27 cellular contexts compared by ENCODE assay signal in the genomic region with DNA sequence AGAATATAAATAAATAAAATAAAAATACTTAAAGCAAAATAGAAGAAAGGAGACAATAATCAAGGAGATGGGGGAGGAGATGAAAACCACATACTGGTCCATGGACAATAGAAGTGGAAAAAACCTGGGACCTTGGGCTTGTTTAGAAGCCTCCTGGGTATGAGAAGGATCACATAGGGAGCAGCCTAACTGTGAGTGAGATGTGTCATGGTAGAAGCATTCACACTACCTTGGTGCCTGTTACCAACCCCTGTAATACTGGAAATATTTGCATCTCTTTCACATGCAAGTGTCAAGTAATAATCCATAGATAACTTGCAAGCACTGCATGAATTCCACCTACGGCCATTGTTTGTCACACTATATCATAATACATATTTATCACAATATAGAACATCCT.
"Had no signal": no experiment of that assay in that cellular context is flagged by ENCODE, and none has a peak within 500 bp of the region (broad histone marks: within the 10 kb centered on the region; RNA-seq: fewer than 3 reads in every experiment).

No MANE protein-coding gene starts in this region.

- ATAC-seq: mucosa of descending colon; naive thymus-derived CD4-positive, alpha-beta T cell; natural killer cell treated with Interleukin-12 subunit alpha and Interleukin-12 subunit beta and Interleukin-15 and Interleukin-18, amount 100 ng/mL, for 72 hours; pancreas; right cardiac atrium; sciatic nerve; stimulated activated naive B cell treated with anti-CD40 and anti-IgM and Interleukin-4, amounts not matched to agents 10 μg/mL and 1 μg/mL and 100 μg/mL, for 72 hours; stimulated activated naive CD8-positive, alpha-beta T cell treated with anti-CD3 and anti-CD28 coated beads, Interleukin-15, Interleukin-2, amounts not matched to agents 100 U/mL and 50 U/mL, for 24 hours had no signal

- H3K27me3 Mint-ChIP-seq: stimulated activated naive B cell treated with anti-CD40 and anti-IgM and Interleukin-4, amounts not matched to agents 10 μg/mL and 1 μg/mL and 100 μg/mL, for 72 hours had no signal

- H3K79me2 ChIP-seq: hepatocyte had no signal

- H3K27me3 ChIP-seq: hepatocyte, pancreas, stomach, testis, thyroid gland, transverse colon, upper lobe of left lung, vagina had no signal

- H3K4me2 ChIP-seq: hepatocyte had no signal

- H3K4me3 Mint-ChIP-seq: naive thymus-derived CD4-positive, alpha-beta T cell; natural killer cell treated with Interleukin-12 subunit alpha and Interleukin-12 subunit beta and Interleukin-15 and Interleukin-18, amount 100 ng/mL, for 72 hours; stimulated activated naive B cell treated with anti-CD40 and anti-IgM and Interleukin-4, amounts not matched to agents 10 μg/mL and 1 μg/mL and 100 μg/mL, for 72 hours had no signal

- H3K36me3 ChIP-seq: left ventricle myocardium inferior, pancreas, prostate gland, stomach, thyroid gland, transverse colon, upper lobe of left lung, vagina had no signal

- H3K27ac ChIP-seq: hepatocyte, left ventricle myocardium inferior, pancreas, prostate gland, skin epidermis, stomach, testis, thyroid gland, transverse colon, upper lobe of left lung, vagina had no signal

- H3K4me1 ChIP-seq: left ventricle myocardium inferior, prostate gland, stomach, testis, thyroid gland, upper lobe of left lung, vagina had no signal

- H3K27ac Mint-ChIP-seq: naive thymus-derived CD4-positive, alpha-beta T cell; natural killer cell treated with Interleukin-12 subunit alpha and Interleukin-12 subunit beta and Interleukin-15 and Interleukin-18, amount 100 ng/mL, for 72 hours; stimulated activated naive B cell treated with anti-CD40 and anti-IgM and Interleukin-4, amounts not matched to agents 10 μg/mL and 1 μg/mL and 100 μg/mL, for 72 hours had no signal

- H3K4me1 Mint-ChIP-seq: naive thymus-derived CD4-positive, alpha-beta T cell; stimulated activated naive B cell treated with anti-CD40 and anti-IgM and Interleukin-4, amounts not matched to agents 10 μg/mL and 1 μg/mL and 100 μg/mL, for 72 hours had no signal

- H3K4me3 ChIP-seq: hepatocyte, left ventricle myocardium inferior, lung, mucosa of descending colon, pancreas, prostate gland, skin epidermis, stomach, testis, thyroid gland, transverse colon, upper lobe of left lung, vagina had no signal

- DNase-seq: kidney; left ventricle myocardium inferior; midbrain; mucosa of descending colon; naive thymus-derived CD4-positive, alpha-beta T cell; pancreas; posterior cingulate gyrus; retina; right cardiac atrium; stimulated activated CD4-positive, alpha-beta T cell treated with anti-CD3 and anti-CD28 coated beads, Interleukin-12 subunit alpha, Interleukin-12 subunit beta, amount 100 ng/mL, for 4 hours; stimulated activated CD4-positive, alpha-beta T cell treated with anti-CD3 and anti-CD28 coated beads, Interleukin-15, amount 100 ng/mL, for 24 hours; stimulated activated CD4-positive, alpha-beta T cell treated with anti-CD3 and anti-CD28 coated beads, Interleukin-2, amount 100 ng/mL, for 24 hours; stimulated activated CD4-positive, alpha-beta T cell treated with anti-CD3 and anti-CD28 coated beads, Interleukin-4, amount 100 ng/mL, for 1 hour; stimulated activated naive B cell treated with anti-CD40 and anti-IgM and Interleukin-4, amounts not matched to agents 10 μg/mL and 1 μg/mL and 100 μg/mL, for 72 hours; stimulated activated naive CD8-positive, alpha-beta T cell treated with anti-CD3 and anti-CD28 coated beads, Interleukin-15, Interleukin-2, amounts not matched to agents 100 U/mL and 50 U/mL, for 24 hours; stomach; testis; thyroid gland; transverse colon; upper lobe of left lung had no signal
